ENCODE assay signal across 15 cellular contexts in genomic region chr6:127793396-127793795, GRCh38.
DNase-seq lines count a peak whose midpoint lies in the region; ATAC-seq and TF ChIP-seq lines count a peak whose summit lies in the region.
"Had no signal": no experiment of that assay in that cellular context is flagged by ENCODE, and none has a peak within 500 bp of the region (broad histone marks: within the 10 kb centered on the region; RNA-seq: fewer than 3 reads in every experiment).

No MANE protein-coding gene starts in this region.

- TF ChIP-seq CTCF in upper lobe of right lung (IDR thresholded peaks at IDR 0.05), result no peak

- no peak overlapping the region for H3K27ac ChIP-seq in CD4-positive, alpha-beta memory T cell (ENCODE audit: low read depth, low read length)
- H3K27ac ChIP-seq in upper lobe of right lung, result no peak overlapping the region

- CTCF ChIA-PET in activated CD4-positive, alpha-beta T cell treated with anti-CD3 and anti-CD28 coated beads, Interleukin-2, amount 10 ng/mL, durations not matched to agents 7 days and 5 days (lab: Charles Lee), result interaction anchor here (0.6 to 2.1 kb wide), 2 partner anchors 10 to 12 kb away, joined by 3 to 5 read pairs; no protein-coding TSS in a partner anchor
- CTCF ChIA-PET in CD4-positive, alpha-beta memory T cell (lab: Charles Lee; ENCODE audit: partially characterized antibody), result interaction anchor here (1.0 kb wide), 1 partner anchor 13 kb away, joined by 3 read pairs; no protein-coding TSS in a partner anchor
- CTCF ChIA-PET in activated CD8-positive, alpha-beta T cell treated with anti-CD3 and anti-CD28 coated beads, Interleukin-2, amount 10 ng/mL, durations not matched to agents 7 days and 5 days (lab: Charles Lee), result no interaction called here

- H3K9me3 ChIP-seq in CD4-positive, alpha-beta memory T cell (ENCODE audit: control insufficient read depth in 1 of 2, low read length in 2 of 2), result no peaks in the 10 kb centered on the region
- no peaks in the 10 kb centered on the region for H3K9me3 ChIP-seq in upper lobe of right lung
- H3K9me3 ChIP-seq: HAP-1 had no signal

- H3K36me3 Mint-ChIP-seq in activated CD4-positive, alpha-beta T cell treated with anti-CD3 and anti-CD28 coated beads, Interleukin-2, amount 10 ng/mL, durations not matched to agents 7 days and 5 days (ENCODE audit: low read depth), result peaks cover 77% of the 10 kb centered on the region
- H3K36me3 Mint-ChIP-seq in CD4-positive, alpha-beta memory T cell, result peaks cover 32 to 44% of the 10 kb centered on the region in 2 donors
- H3K36me3 Mint-ChIP-seq in activated CD8-positive, alpha-beta T cell treated with anti-CD3 and anti-CD28 coated beads, Interleukin-2, amount 10 ng/mL, durations not matched to agents 7 days and 5 days (ENCODE audit: low read depth), result peaks cover 74% of the 10 kb centered on the region
- H3K36me3 Mint-ChIP-seq in naive thymus-derived CD8-positive, alpha-beta T cell, result peaks cover 7 to 49% (median 25%) of the 10 kb centered on the region in 3 donors

- peaks cover 84% of the 10 kb centered on the region for H3K4me1 ChIP-seq in CD4-positive, alpha-beta memory T cell (ENCODE audit: insufficient read depth, low read length)
- H3K4me1 ChIP-seq in upper lobe of right lung, result no peaks in the 10 kb centered on the region
- H3K4me1 ChIP-seq: HAP-1 had no signal

- no peaks in the 10 kb centered on the region for H3K27me3 Mint-ChIP-seq in activated CD4-positive, alpha-beta T cell treated with anti-CD3 and anti-CD28 coated beads, Interleukin-2, amount 10 ng/mL, durations not matched to agents 7 days and 5 days
- H3K27me3 Mint-ChIP-seq in CD4-positive, alpha-beta memory T cell, result no peaks in the 10 kb centered on the region
- H3K27me3 Mint-ChIP-seq in activated CD8-positive, alpha-beta T cell treated with anti-CD3 and anti-CD28 coated beads, Interleukin-2, amount 10 ng/mL, durations not matched to agents 7 days and 5 days (ENCODE audit: low read depth), result no peaks in the 10 kb centered on the region
- no peaks in the 10 kb centered on the region for H3K27me3 Mint-ChIP-seq in naive thymus-derived CD8-positive, alpha-beta T cell

- H3K4me3 ChIP-seq in CD4-positive, alpha-beta memory T cell (ENCODE audit: low read length in 2 of 2), result no peak overlapping the region
- H3K4me3 ChIP-seq in upper lobe of right lung, result no peak overlapping the region
- H3K4me3 ChIP-seq: HAP-1 had no signal

- H3K27ac Mint-ChIP-seq in activated CD4-positive, alpha-beta T cell treated with anti-CD3 and anti-CD28 coated beads, Interleukin-2, amount 10 ng/mL, durations not matched to agents 7 days and 5 days, result peak overlapping the region; percentile 81
- H3K27ac Mint-ChIP-seq in CD4-positive, alpha-beta memory T cell, result peak overlapping the region; percentile 44 to 93 (median 72)
- peak overlapping the region; percentile 51 for H3K27ac Mint-ChIP-seq in activated CD8-positive, alpha-beta T cell treated with anti-CD3 and anti-CD28 coated beads, Interleukin-2, amount 10 ng/mL, durations not matched to agents 7 days and 5 days
- H3K27ac Mint-ChIP-seq in naive thymus-derived CD8-positive, alpha-beta T cell, result peak overlapping the region; percentile 4 to 95 (median 74)

- H3K36me3 ChIP-seq in CD4-positive, alpha-beta memory T cell (ENCODE audit: insufficient read depth, low read length), result no peaks in the 10 kb centered on the region
- H3K36me3 ChIP-seq in upper lobe of right lung, result no peaks in the 10 kb centered on the region
- H3K36me3 ChIP-seq: HAP-1 had no signal

- intact Hi-C loops in CD4-positive, alpha-beta memory T cell (cut with micrococcal nuclease), result no loop called here
- intact Hi-C loops in upper lobe of right lung (cut with DNase I), result no loop called here

- H3K4me3 Mint-ChIP-seq in activated CD4-positive, alpha-beta T cell treated with anti-CD3 and anti-CD28 coated beads, Interleukin-2, amount 10 ng/mL, durations not matched to agents 7 days and 5 days, result no peak overlapping the region
- H3K4me3 Mint-ChIP-seq in CD4-positive, alpha-beta memory T cell, result peak overlapping the region in 6 of 8 donors; percentile 11 to 72 (median 49)
- H3K4me3 Mint-ChIP-seq in activated CD8-positive, alpha-beta T cell treated with anti-CD3 and anti-CD28 coated beads, Interleukin-2, amount 10 ng/mL, durations not matched to agents 7 days and 5 days, result no peak overlapping the region
- peak overlapping the region in 8 of 10 donors; percentile 24 to 73 (median 52) for H3K4me3 Mint-ChIP-seq in naive thymus-derived CD8-positive, alpha-beta T cell

- ATAC-seq in activated CD8-positive, alpha-beta T cell treated with anti-CD3 and anti-CD28 coated beads, Interleukin-2, amount 10 ng/mL, durations not matched to agents 7 days and 5 days, result no peak
- no peak for ATAC-seq in naive thymus-derived CD8-positive, alpha-beta T cell
- ATAC-seq in HG02763 (IDR thresholded peaks at IDR 0.05; ENCODE audit: unreplicated experiment), result no peak
- ATAC-seq in upper lobe of right lung, result no peak

- no peak for DNase-seq in activated CD4-positive, alpha-beta T cell treated with anti-CD3 and anti-CD28 coated beads, Interleukin-2, amount 10 ng/mL, durations not matched to agents 7 days and 5 days
- DNase-seq in activated CD4-positive, alpha-beta T cell treated with anti-CD3 and anti-CD28 coated beads, Interleukin-2, amount 50 U/mL, for 48 hours, result no peak
- DNase-seq in CD4-positive, alpha-beta memory T cell, result no peak
- DNase-seq in activated CD8-positive, alpha-beta T cell treated with anti-CD3 and anti-CD28 coated beads, Interleukin-2, amount 10 ng/mL, durations not matched to agents 7 days and 5 days, result no peak
- DNase-seq in naive thymus-derived CD8-positive, alpha-beta T cell, result no peak
- DNase-seq in medulla oblongata (ENCODE audit: extremely low spot score) (no peak), upper lobe of right lung (no peak)
- DNase-seq: C1 segment of cervical spinal cord, DMS53, IMR-90, NCI-H1436, NCI-H2081, NCI-H510A treated with DMSO at 0.1 percent for 48 hours had no signal

- POLR2A ChIA-PET in activated CD4-positive, alpha-beta T cell treated with anti-CD3 and anti-CD28 coated beads, Interleukin-2, amount 10 ng/mL, durations not matched to agents 7 days and 5 days (lab: Charles Lee), result no interaction called here
- POLR2A ChIA-PET in CD4-positive, alpha-beta memory T cell (lab: Charles Lee; ENCODE audit: partially characterized antibody), result interaction anchor here (0.9 kb wide), 1 partner anchor 30 kb away, joined by 4 read pairs; no protein-coding TSS in a partner anchor
- POLR2A ChIA-PET in activated CD8-positive, alpha-beta T cell treated with anti-CD3 and anti-CD28 coated beads, Interleukin-2, amount 10 ng/mL, durations not matched to agents 7 days and 5 days (lab: Charles Lee), result no interaction called here
- POLR2A ChIA-PET in naive thymus-derived CD8-positive, alpha-beta T cell (lab: Charles Lee), result no interaction called here

- peaks cover 11% of the 10 kb centered on the region for H3K9me3 Mint-ChIP-seq in activated CD4-positive, alpha-beta T cell treated with anti-CD3 and anti-CD28 coated beads, Interleukin-2, amount 10 ng/mL, durations not matched to agents 7 days and 5 days
- H3K9me3 Mint-ChIP-seq in CD4-positive, alpha-beta memory T cell, result peaks cover 0 to 3% (median 0%) of the 10 kb centered on the region in 8 donors
- H3K9me3 Mint-ChIP-seq in activated CD8-positive, alpha-beta T cell treated with anti-CD3 and anti-CD28 coated beads, Interleukin-2, amount 10 ng/mL, durations not matched to agents 7 days and 5 days (ENCODE audit: insufficient read depth), result no peaks in the 10 kb centered on the region
- H3K9me3 Mint-ChIP-seq in naive thymus-derived CD8-positive, alpha-beta T cell, result no peaks in the 10 kb centered on the region

- peaks cover 43% of the 10 kb centered on the region for H3K4me1 Mint-ChIP-seq in activated CD4-positive, alpha-beta T cell treated with anti-CD3 and anti-CD28 coated beads, Interleukin-2, amount 10 ng/mL, durations not matched to agents 7 days and 5 days
- peaks cover 68 to 90% (median 77%) of the 10 kb centered on the region in 4 donors for H3K4me1 Mint-ChIP-seq in CD4-positive, alpha-beta memory T cell
- H3K4me1 Mint-ChIP-seq in activated CD8-positive, alpha-beta T cell treated with anti-CD3 and anti-CD28 coated beads, Interleukin-2, amount 10 ng/mL, durations not matched to agents 7 days and 5 days (ENCODE audit: low read depth), result peaks cover 62% of the 10 kb centered on the region
- peaks cover 49 to 93% (median 87%) of the 10 kb centered on the region in 4 donors for H3K4me1 Mint-ChIP-seq in naive thymus-derived CD8-positive, alpha-beta T cell

- H3K27me3 ChIP-seq in CD4-positive, alpha-beta memory T cell (ENCODE audit: insufficient read depth, low read length), result no peaks in the 10 kb centered on the region
- no peaks in the 10 kb centered on the region for H3K27me3 ChIP-seq in upper lobe of right lung

Comparison
In these comparisons a context has a peak if more than half of its experiments do, and no peak if none do; other contexts are left out.
1. H3K4me3 Mint-ChIP-seq: peak in CD4-positive, alpha-beta memory T cell (6 of 8) and naive thymus-derived CD8-positive, alpha-beta T cell (8 of 10); none in activated CD4-positive, alpha-beta T cell treated with anti-CD3 and anti-CD28 coated beads, Interleukin-2, amount 10 ng/mL, durations not matched to agents 7 days and 5 days (single experiment) and activated CD8-positive, alpha-beta T cell treated with anti-CD3 and anti-CD28 coated beads, Interleukin-2, amount 10 ng/mL, durations not matched to agents 7 days and 5 days (single experiment).
2. Peak in every context shown above with its lines, with median percentiles within 50 percentile points of each other: H3K27ac Mint-ChIP-seq.